ENCODE assay signal across 8 cellular contexts in genomic region chr20:17968366-17969275, GRCh38. TPM values are rescaled to one million over a fixed set of nuclear protein-coding genes. Genes with fewer than 3 reads are reported as not detected.
DNase-seq lines count a peak whose midpoint lies in the region; ATAC-seq and TF ChIP-seq lines count a peak whose summit lies in the region.

Gene MGME1, plus strand, starts transcription at chr20:17969018. Its CDS starts 842 bp downstream, at chr20:17969860.
Gene SNX5, minus strand, starts transcription at chr20:17968794. Its CDS starts 369 bp downstream, at chr20:17968425.

- TF ChIP-seq CTCF in AG04450 (IDR thresholded peaks at IDR 0.05; ENCODE audit: low read depth, low read length) (no peak), WTC11 (IDR thresholded peaks at IDR 0.05) (no peak), cardiac fibroblast (IDR thresholded peaks at IDR 0.05; ENCODE audit: low read depth, low read length) (no peak), smooth muscle cell (IDR thresholded peaks at IDR 0.05; ENCODE audit: borderline replicate concordance, insufficient read depth, poor library complexity, severe bottlenecking) (no peak)

- H3K27ac ChIP-seq in AG04450 (ENCODE audit: low read depth, low read length) (peak within 1 kb of the TSS; percentile 100), smooth muscle cell (ENCODE audit: low read depth) (peak within 1 kb of the TSS; percentile 99)

- peaks cover 54% of the 10 kb centered on the region for H3K4me1 Mint-ChIP-seq in WTC11

- WGBS in smooth muscle cell (ENCODE audit: low lambda C conversion rate), result under 1% methylated on average over 82 of the region's 96 CpGs

- H3K36me3 ChIP-seq in smooth muscle cell (ENCODE audit: low read depth), result no peaks in the 10 kb centered on the region

- ATAC-seq in GM18909 (IDR thresholded peaks at IDR 0.05; ENCODE audit: poor library complexity, unreplicated experiment) (peak; percentile 83), HG03175 (IDR thresholded peaks at IDR 0.05; ENCODE audit: unreplicated experiment) (peak; percentile 78), WTC11 (peak; percentile 89)

- peaks cover 45% of the 10 kb centered on the region for H4K20me1 ChIP-seq in smooth muscle cell (ENCODE audit: low read depth)

- peaks cover 54% of the 10 kb centered on the region for H3K36me3 Mint-ChIP-seq in WTC11

- H3K27me3 ChIP-seq in AG04450 (ENCODE audit: control insufficient read depth, insufficient read depth, low read length), result no peaks in the 10 kb centered on the region
- no peaks in the 10 kb centered on the region for H3K27me3 ChIP-seq in smooth muscle cell (ENCODE audit: low read depth)

- H3K79me2 ChIP-seq in smooth muscle cell (ENCODE audit: low read depth), result peaks cover 84% of the 10 kb centered on the region

- CTCF ChIA-PET in AG04450 (lab: Charles Lee) (no interaction called here), WTC11 (lab: Charles Lee) (no interaction called here)

- peak within 1 kb of the TSS; percentile 97 for H3K4me2 ChIP-seq in smooth muscle cell

- H3K27me3 Mint-ChIP-seq in WTC11 (ENCODE audit: low read depth), result no peaks in the 10 kb centered on the region

- H3K9me3 ChIP-seq in AG04450 (ENCODE audit: control insufficient read depth, insufficient read depth, low read length), result peaks cover 4% of the 10 kb centered on the region; the same call in 1 of the 2 replicates
- H3K9me3 ChIP-seq in smooth muscle cell (replicated peaks; ENCODE audit: low read depth), result no peaks in the 10 kb centered on the region

- POLR2A ChIA-PET in AG04450 (lab: Yijun Ruan, JAX), result interaction anchor here (0.7 to 2.2 kb wide), 5 partner anchors 8 to 539 kb away, joined by 3 to 10 read pairs (median 6); partner anchors contain the start of genes RRBP1 and SEC23B
- POLR2A ChIA-PET in WTC11 (lab: Charles Lee), result interaction anchor here (1.3 to 2.2 kb wide), 3 partner anchors 13 to 399 kb away, joined by 3 to 6 read pairs (median 5); partner anchors contain the start of gene DSTN

- H3K4me3 ChIP-seq in AG04450 (ENCODE audit: low read depth, low read length), result peak within 1 kb of the TSS; percentile 96
- H3K4me3 ChIP-seq in cardiac fibroblast (replicated peaks in 1 of 2; ENCODE audit: low read depth in 2 of 2, low read length in 2 of 2), result peak within 1 kb of the TSS; percentile 76 to 95
- H3K4me3 ChIP-seq in smooth muscle cell, result peak within 1 kb of the TSS; percentile 75

- peak within 1 kb of the TSS; percentile 86 for H3K4me3 Mint-ChIP-seq in WTC11

- peaks cover 7% of the 10 kb centered on the region for H3F3A ChIP-seq in smooth muscle cell (ENCODE audit: low read depth)

- H3K27ac Mint-ChIP-seq in WTC11, result peak within 1 kb of the TSS; percentile 99

- peak within 1 kb of the TSS; percentile 98 for H3K9ac ChIP-seq in smooth muscle cell (ENCODE audit: low read depth)

- H2AFZ ChIP-seq in smooth muscle cell (ENCODE audit: low read depth), result peak within 1 kb of the TSS; percentile 88

- DNase-seq in AG04450 (ENCODE audit: low read depth, low spot score) (peak; percentile 98), NCI-H226 (peak; percentile 100), WTC11 (ENCODE audit: low spot score) (peak; percentile 99), cardiac fibroblast (ENCODE audit: low read depth in 2 of 2) (peak; percentile 100), iPS-NIHi7 (ENCODE audit: extremely low spot score) (peak; percentile 98), smooth muscle cell (lab: John Stamatoyannopoulos, UW; ENCODE audit: unreplicated experiment) (peak; percentile 97)

- peaks cover 65% of the 10 kb centered on the region for H3K4me1 ChIP-seq in smooth muscle cell (ENCODE audit: low read depth)

- H3K9me3 Mint-ChIP-seq in WTC11, result no peaks in the 10 kb centered on the region

TF ChIP-seq in WTC11, 78 proteins besides CTCF, POLR2A, EP300 and RAD21 (continues in another document):
- no peak for TF ChIP-seq MXD4 (CRISPR knock-in tag; IDR thresholded peaks at IDR 0.05; ENCODE audit: borderline replicate concordance)
- peak; percentile 91; the same call in 1 of the 2 replicates for TF ChIP-seq KAT7 (CRISPR knock-in tag; IDR thresholded peaks at IDR 0.05; ENCODE audit: borderline replicate concordance)
- no peak for TF ChIP-seq E2F1 (CRISPR knock-in tag; IDR thresholded peaks at IDR 0.05)
- TF ChIP-seq ZNF317 (CRISPR knock-in tag; IDR thresholded peaks at IDR 0.05; ENCODE audit: borderline replicate concordance, low read depth), result 0 out of 2 replicates have a peak, but pooled peaks have one; percentile 25
- TF ChIP-seq IRF2 (CRISPR knock-in tag; IDR thresholded peaks at IDR 0.05; ENCODE audit: borderline replicate concordance, low read depth), result no peak
- TF ChIP-seq ATF1 (CRISPR knock-in tag; IDR thresholded peaks at IDR 0.05), result 0 out of 2 replicates have a peak, but pooled peaks have one; percentile 9
- no peak for TF ChIP-seq JAZF1 (CRISPR knock-in tag; IDR thresholded peaks at IDR 0.05)
- no peak for TF ChIP-seq ZNF121 (CRISPR knock-in tag; IDR thresholded peaks at IDR 0.05)
- TF ChIP-seq OVOL2 (CRISPR knock-in tag; IDR thresholded peaks at IDR 0.05; ENCODE audit: borderline replicate concordance), result no peak
- TF ChIP-seq SMAD4 (CRISPR knock-in tag; IDR thresholded peaks at IDR 0.05), result no peak
- TF ChIP-seq ZBTB43 (CRISPR knock-in tag; IDR thresholded peaks at IDR 0.05), result peak; percentile 78; the same call in 1 of the 2 replicates
- no peak for TF ChIP-seq ATF3 (CRISPR knock-in tag; conservative IDR thresholded peaks at IDR 0.05)
- peak; percentile 88 for TF ChIP-seq USF2 (CRISPR knock-in tag; IDR thresholded peaks at IDR 0.05)
- peak; percentile 66; the same call in 1 of the 2 replicates for TF ChIP-seq ZNF281 (CRISPR knock-in tag; IDR thresholded peaks at IDR 0.05)
- peak; percentile 95 for TF ChIP-seq ZNF138 (CRISPR knock-in tag; conservative IDR thresholded peaks at IDR 0.05)
- no peak; the same call in 1 of the 2 replicates for TF ChIP-seq EMX1 (CRISPR knock-in tag; IDR thresholded peaks at IDR 0.05)
- TF ChIP-seq TP53 (CRISPR knock-in tag; IDR thresholded peaks at IDR 0.05), result peak; percentile 52
- peak; percentile 93 for TF ChIP-seq GABPB1 (CRISPR knock-in tag; IDR thresholded peaks at IDR 0.05)
- TF ChIP-seq ZNF263 (CRISPR knock-in tag; IDR thresholded peaks at IDR 0.05; ENCODE audit: low read depth), result no peak

RNA-seq across cellular contexts. Expression of gene MGME1, which starts in this region (rescaled TPM):
- polyA plus RNA-seq in AG04450 (2011; rRNA removed) (9.9 and 13.5 TPM in 2 replicates), smooth muscle cell (15.7 and 20.6 TPM in 2 replicates)
- 8.7 and 11.0 TPM in 2 replicates for polyA minus RNA-seq in AG04450 (2011; rRNA and poly(A)+ RNA removed)
- total RNA-seq in WTC11 (2021) (55.0 to 59.2 TPM (median 56.0 TPM) in 3 replicates), smooth muscle cell (16.0 and 18.3 TPM in 2 replicates)

RNA-seq across cellular contexts. Expression of gene SNX5, which starts in this region (rescaled TPM):
- polyA plus RNA-seq in AG04450 (2011; rRNA removed), result 109 and 150 TPM in 2 replicates
- 96.3 and 104 TPM in 2 replicates for polyA minus RNA-seq in AG04450 (2011; rRNA and poly(A)+ RNA removed)
- 172 to 192 TPM (median 173 TPM) in 3 replicates for total RNA-seq in WTC11 (2021)
- total RNA-seq in smooth muscle cell, result 92.3 and 100 TPM in 2 replicates
- polyA plus RNA-seq in smooth muscle cell, result 46.3 and 49.8 TPM in 2 replicates

Comparison
In these comparisons a context has a peak if more than half of its experiments do, and no peak if none do; other contexts are left out.
1. Peak in every context shown above with its lines: DNase-seq, ATAC-seq, H3K4me3 ChIP-seq and H3K27ac ChIP-seq.